Comparison of ENCODE assay signal across 8 cellular contexts in genomic region chr5:56412601-56413379, GRCh38.
DNase-seq lines count a peak whose midpoint lies in the region; ATAC-seq, FAIRE-seq and TF ChIP-seq lines count a peak whose summit lies in the region.

No MANE protein-coding gene starts in this region.

- H3K27me3 ChIP-seq in transverse colon, result no peaks in the 10 kb centered on the region

- TF ChIP-seq POLR2A in transverse colon (IDR thresholded peaks at IDR 0.05), result no peak

- in situ Hi-C loops in transverse colon (cut with MboI; ENCODE audit: low pct_ligation_motif_present in 1 of 4, low pct_unique_long_range_greater_than_20kb in 1 of 4, low sequenced_read_pairs in 3 of 4), result no loop called here

- no peaks in the 10 kb centered on the region for H3K27me3 Mint-ChIP-seq in activated T-helper 2 cell treated with anti-CD3 and anti-CD28 coated beads, Interferon-gamma antibody, Interleukin-2, Interleukin-4, amounts not matched to agents 10 μg/mL and 5 μg/mL and 100 μg/mL, durations not matched to agents 14 hours and 24 hours and 36 hours (ENCODE audit: low read depth)

- H3K4me1 ChIP-seq in transverse colon, result peaks cover 0 to 3% (median 0%) of the 10 kb centered on the region in 4 donors

- FAIRE-seq in D721Med (lab: Jason Lieb, UNC), result no peak

- no peak overlapping the region for H3K4me3 Mint-ChIP-seq in activated T-helper 2 cell treated with anti-CD3 and anti-CD28 coated beads, Interferon-gamma antibody, Interleukin-2, Interleukin-4, amounts not matched to agents 10 μg/mL and 5 μg/mL and 100 μg/mL, durations not matched to agents 14 hours and 24 hours and 36 hours (ENCODE audit: low read depth)

- TF ChIP-seq CTCF in transverse colon (IDR thresholded peaks at IDR 0.05), result no peak
- TF ChIP-seq CTCF in D721Med (IDR thresholded peaks at IDR 0.05; ENCODE audit: insufficient read depth, missing control alignments), result no peak

- no peaks in the 10 kb centered on the region for H3K36me3 Mint-ChIP-seq in activated T-helper 2 cell treated with anti-CD3 and anti-CD28 coated beads, Interferon-gamma antibody, Interleukin-2, Interleukin-4, amounts not matched to agents 10 μg/mL and 5 μg/mL and 100 μg/mL, durations not matched to agents 14 hours and 24 hours and 36 hours (ENCODE audit: low read depth)

- no peaks in the 10 kb centered on the region for H3K36me3 ChIP-seq in transverse colon

- peaks cover 18% of the 10 kb centered on the region for H3K4me1 Mint-ChIP-seq in activated T-helper 2 cell treated with anti-CD3 and anti-CD28 coated beads, Interferon-gamma antibody, Interleukin-2, Interleukin-4, amounts not matched to agents 10 μg/mL and 5 μg/mL and 100 μg/mL, durations not matched to agents 14 hours and 24 hours and 36 hours (ENCODE audit: low read depth)

- ATAC-seq in GM18870 (IDR thresholded peaks at IDR 0.05; ENCODE audit: unreplicated experiment) (peak; percentile 82), HG02798 (IDR thresholded peaks at IDR 0.05; ENCODE audit: poor library complexity, unreplicated experiment) (peak; percentile 84)

- DNase-seq in NOMO-1 treated with dmso at 0.1 percent for 144 hours (lab: John Stamatoyannopoulos, UW; ENCODE audit: unreplicated experiment) (peak; percentile 33), cardiac septum (ENCODE audit: low spot score) (peak; percentile 77), transverse colon (peak; percentile 73), COR-L47 (lab: John Stamatoyannopoulos, UW) (no peak), D721Med (ENCODE audit: insufficient read length, low spot score) (no peak)
- DNase-seq in activated T-helper 2 cell treated with anti-CD3 and anti-CD28 coated beads, Interferon-gamma antibody, Interleukin-2, Interleukin-4, amounts not matched to agents 10 μg/mL and 5 μg/mL and 100 μg/mL, durations not matched to agents 14 hours and 24 hours and 36 hours (ENCODE audit: low spot score), result no peak

- H3K9me3 Mint-ChIP-seq in activated T-helper 2 cell treated with anti-CD3 and anti-CD28 coated beads, Interferon-gamma antibody, Interleukin-2, Interleukin-4, amounts not matched to agents 10 μg/mL and 5 μg/mL and 100 μg/mL, durations not matched to agents 14 hours and 24 hours and 36 hours, result peaks cover 12% of the 10 kb centered on the region

- 50 to 55% methylated on average over 8 to 9 of the region's 9 CpGs for WGBS in transverse colon (ENCODE audit: low coverage in 1 of 2), 2 donors

- peak overlapping the region; percentile 30 to 64 (median 54) for H3K27ac ChIP-seq in transverse colon

- no peak overlapping the region for H3K27ac Mint-ChIP-seq in activated T-helper 2 cell treated with anti-CD3 and anti-CD28 coated beads, Interferon-gamma antibody, Interleukin-2, Interleukin-4, amounts not matched to agents 10 μg/mL and 5 μg/mL and 100 μg/mL, durations not matched to agents 14 hours and 24 hours and 36 hours

- intact Hi-C loops in cardiac septum (cut with DNase I), result no loop called here
- intact Hi-C loops in transverse colon (cut with DNase I; ENCODE audit: low total_unique reads), result no loop called here
- intact Hi-C loops in activated T-helper 2 cell treated with anti-CD3 and anti-CD28 coated beads, Interferon-gamma antibody, Interleukin-2, Interleukin-4, amounts not matched to agents 10 μg/mL and 5 μg/mL and 100 μg/mL, durations not matched to agents 14 hours and 24 hours and 36 hours (cut with micrococcal nuclease), result no loop called here

- TF ChIP-seq EP300 in transverse colon (IDR thresholded peaks at IDR 0.05; ENCODE audit: low read depth), result no peak

- no peaks in the 10 kb centered on the region for H3K9me3 ChIP-seq in transverse colon

- H3K4me3 ChIP-seq in transverse colon, result no peak overlapping the region

Comparison
In these comparisons a context has a peak if more than half of its experiments do, and no peak if none do; other contexts are left out.
1. DNase-seq: peak in NOMO-1 treated with dmso at 0.1 percent for 144 hours (single experiment), cardiac septum (single experiment) and transverse colon (single experiment); none in activated T-helper 2 cell treated with anti-CD3 and anti-CD28 coated beads, Interferon-gamma antibody, Interleukin-2, Interleukin-4, amounts not matched to agents 10 μg/mL and 5 μg/mL and 100 μg/mL, durations not matched to agents 14 hours and 24 hours and 36 hours (single experiment), COR-L47 (single experiment) and D721Med (single experiment).